15 cellular contexts compared by ENCODE assay signal in genomic region chr16:84996365-84996764, GRCh38. TPM values are rescaled to one million over a fixed set of nuclear protein-coding genes. Genes with fewer than 3 reads are reported as not detected.
DNase-seq lines count a peak whose midpoint lies in the region; ATAC-seq and TF ChIP-seq lines count a peak whose summit lies in the region.
"Had no signal": no experiment of that assay in that cellular context is flagged by ENCODE, and none has a peak within 500 bp of the region (broad histone marks: within the 10 kb centered on the region; RNA-seq: fewer than 3 reads in every experiment).

No MANE protein-coding gene starts in this region.

- DNase-seq in CD4-positive, alpha-beta memory T cell = no peak
- DNase-seq in WTC11 (ENCODE audit: low spot score) = no peak
- DNase-seq in hepatocyte (ENCODE audit: low spot score) = no peak
- DNase-seq in erythroblast (lab: John Stamatoyannopoulos, UW) = no peak
- no peak for DNase-seq in activated effector memory CD4-positive, alpha-beta T cell treated with anti-CD3 and anti-CD28 coated beads, Interleukin-2, amount 50 U/mL, for 16 hours
- DNase-seq in midbrain (lab: John Stamatoyannopoulos, UW) = no peak
- DNase-seq: activated CD8-positive, alpha-beta memory T cell treated with anti-CD3 and anti-CD28 coated beads, Interleukin-2, amount 50 U/mL, for 48 hours; adrenal gland; C1 segment of cervical spinal cord; NCI-H146; NCI-H524; stimulated activated naive CD8-positive, alpha-beta T cell treated with anti-CD3 and anti-CD28 coated beads, Interleukin-15, Interleukin-2, amounts not matched to agents 100 U/mL and 50 U/mL, for 24 hours had no signal

- ATAC-seq in WTC11 (no peak), GM21526 (IDR thresholded peaks at IDR 0.05; ENCODE audit: low FRiP score, unreplicated experiment) (no peak)
- ATAC-seq in stimulated activated memory B cell treated with anti-CD40 and anti-IgM and Interleukin-4, amounts not matched to agents 10 μg/mL and 1 μg/mL and 100 μg/mL, for 72 hours = no peak
- ATAC-seq: stimulated activated naive CD8-positive, alpha-beta T cell treated with anti-CD3 and anti-CD28 coated beads, Interleukin-15, Interleukin-2, amounts not matched to agents 100 U/mL and 50 U/mL, for 24 hours had no signal

- H3K9me3 Mint-ChIP-seq in CD4-positive, alpha-beta memory T cell = peaks cover 0 to 2% (median 0%) of the 10 kb centered on the region in 8 donors
- no peaks in the 10 kb centered on the region for H3K9me3 Mint-ChIP-seq in WTC11
- no peaks in the 10 kb centered on the region for H3K9me3 Mint-ChIP-seq in stimulated activated memory B cell treated with anti-CD40 and anti-IgM and Interleukin-4, amounts not matched to agents 10 μg/mL and 1 μg/mL and 100 μg/mL, for 72 hours

- intact Hi-C loops in CD4-positive, alpha-beta memory T cell (cut with micrococcal nuclease) = no loop called here

- H3K36me3 Mint-ChIP-seq in CD4-positive, alpha-beta memory T cell = peaks cover 25 to 37% of the 10 kb centered on the region in 2 donors
- H3K36me3 Mint-ChIP-seq in WTC11 = peaks cover 32% of the 10 kb centered on the region
- H3K36me3 Mint-ChIP-seq in stimulated activated memory B cell treated with anti-CD40 and anti-IgM and Interleukin-4, amounts not matched to agents 10 μg/mL and 1 μg/mL and 100 μg/mL, for 72 hours = peaks cover 44% of the 10 kb centered on the region

- CTCF ChIA-PET in CD4-positive, alpha-beta memory T cell (lab: Charles Lee; ENCODE audit: partially characterized antibody) = interaction anchor here (1.0 to 1.8 kb wide), 3 partner anchors 15 to 90 kb away, joined by 3 to 6 read pairs (median 4); partner anchors contain the start of gene ZDHHC7
- CTCF ChIA-PET in WTC11 (lab: Charles Lee) = interaction anchor here (1.4 kb wide), 1 partner anchor 90 kb away, joined by 7 read pairs; no protein-coding TSS in a partner anchor

- no peak for TF ChIP-seq CTCF in WTC11 (IDR thresholded peaks at IDR 0.05)
- TF ChIP-seq CTCF in hepatocyte (IDR thresholded peaks at IDR 0.05; ENCODE audit: poor library complexity) = no peak

- no peak overlapping the region for H3K4me3 ChIP-seq in CD4-positive, alpha-beta memory T cell (ENCODE audit: low read length in 2 of 2)
- H3K4me3 ChIP-seq in hepatocyte = no peak overlapping the region
- H3K4me3 ChIP-seq: adrenal gland, skin epidermis had no signal

- 96% methylated on average over 11 of the region's 11 CpGs for WGBS in hepatocyte (ENCODE audit: low lambda C conversion rate, missing lambda C conversion rate)

- no peak overlapping the region for H3K4me3 Mint-ChIP-seq in CD4-positive, alpha-beta memory T cell
- no peak overlapping the region for H3K4me3 Mint-ChIP-seq in WTC11
- H3K4me3 Mint-ChIP-seq in stimulated activated memory B cell treated with anti-CD40 and anti-IgM and Interleukin-4, amounts not matched to agents 10 μg/mL and 1 μg/mL and 100 μg/mL, for 72 hours = no peak overlapping the region

- peaks cover 17 to 32% (median 26%) of the 10 kb centered on the region in 4 donors for H3K4me1 Mint-ChIP-seq in CD4-positive, alpha-beta memory T cell
- peaks cover 7% of the 10 kb centered on the region; the same call in 1 of the 2 replicates for H3K4me1 Mint-ChIP-seq in WTC11
- peaks cover 23% of the 10 kb centered on the region for H3K4me1 Mint-ChIP-seq in stimulated activated memory B cell treated with anti-CD40 and anti-IgM and Interleukin-4, amounts not matched to agents 10 μg/mL and 1 μg/mL and 100 μg/mL, for 72 hours

- peak overlapping the region in 4 of 7 donors; percentile 36 to 89 (median 65) for H3K27ac Mint-ChIP-seq in CD4-positive, alpha-beta memory T cell
- peak overlapping the region; percentile 9; the same call in 1 of the 2 replicates for H3K27ac Mint-ChIP-seq in WTC11
- peak overlapping the region; percentile 12 for H3K27ac Mint-ChIP-seq in stimulated activated memory B cell treated with anti-CD40 and anti-IgM and Interleukin-4, amounts not matched to agents 10 μg/mL and 1 μg/mL and 100 μg/mL, for 72 hours

- peaks cover 9% of the 10 kb centered on the region for H4K20me1 ChIP-seq in hepatocyte (ENCODE audit: insufficient read depth, poor library complexity, severe bottlenecking)

- H3K27me3 ChIP-seq in CD4-positive, alpha-beta memory T cell (ENCODE audit: insufficient read depth, low read length) = no peaks in the 10 kb centered on the region
- no peaks in the 10 kb centered on the region for H3K27me3 ChIP-seq in hepatocyte
- H3K27me3 ChIP-seq: adrenal gland had no signal

- H3K4me1 ChIP-seq in CD4-positive, alpha-beta memory T cell (ENCODE audit: insufficient read depth, low read length) = peaks cover 13% of the 10 kb centered on the region
- peaks cover 63% of the 10 kb centered on the region for H3K4me1 ChIP-seq in hepatocyte (ENCODE audit: insufficient read depth)

- POLR2A ChIA-PET in CD4-positive, alpha-beta memory T cell (lab: Charles Lee; ENCODE audit: partially characterized antibody) = interaction anchor here (0.6 kb wide), 2 partner anchors 9 to 60 kb away, joined by 3 read pairs; no protein-coding TSS in a partner anchor
- POLR2A ChIA-PET in WTC11 (lab: Charles Lee) = no interaction called here

- H3K27me3 Mint-ChIP-seq in CD4-positive, alpha-beta memory T cell = no peaks in the 10 kb centered on the region
- no peaks in the 10 kb centered on the region for H3K27me3 Mint-ChIP-seq in WTC11 (ENCODE audit: low read depth)
- H3K27me3 Mint-ChIP-seq in stimulated activated memory B cell treated with anti-CD40 and anti-IgM and Interleukin-4, amounts not matched to agents 10 μg/mL and 1 μg/mL and 100 μg/mL, for 72 hours = no peaks in the 10 kb centered on the region

- H3K9me3 ChIP-seq in CD4-positive, alpha-beta memory T cell (ENCODE audit: control insufficient read depth in 1 of 2, low read length in 2 of 2) = no peaks in the 10 kb centered on the region
- no peaks in the 10 kb centered on the region for H3K9me3 ChIP-seq in hepatocyte (ENCODE audit: low read depth)
- H3K9me3 ChIP-seq: adrenal gland had no signal

- no peak overlapping the region for H3K4me2 ChIP-seq in hepatocyte

- peaks cover 82% of the 10 kb centered on the region for H3K79me2 ChIP-seq in hepatocyte

- no peaks in the 10 kb centered on the region for H3K9me2 ChIP-seq in hepatocyte (replicated peaks; ENCODE audit: insufficient read depth)

- peaks cover 29% of the 10 kb centered on the region for H3K36me3 ChIP-seq in CD4-positive, alpha-beta memory T cell (ENCODE audit: insufficient read depth, low read length)
- H3K36me3 ChIP-seq in hepatocyte (replicated peaks; ENCODE audit: insufficient read depth, low read depth) = no peaks in the 10 kb centered on the region

- H3K27ac ChIP-seq in CD4-positive, alpha-beta memory T cell (ENCODE audit: low read depth, low read length) = no peak overlapping the region
- peak overlapping the region; percentile 98 for H3K27ac ChIP-seq in hepatocyte

- H2AFZ ChIP-seq in hepatocyte = no peak overlapping the region

- TF ChIP-seq POLR2A in erythroblast (IDR thresholded peaks at IDR 0.05; ENCODE audit: low read length) = no peak

TF ChIP-seq in WTC11, 78 proteins besides CTCF, POLR2A, EP300 and RAD21 (continues in another document):
- TF ChIP-seq E2F1 (CRISPR knock-in tag; IDR thresholded peaks at IDR 0.05) = no peak
- TF ChIP-seq E2F5 (CRISPR knock-in tag; IDR thresholded peaks at IDR 0.05) = no peak
- no peak for TF ChIP-seq FOXP4 (CRISPR knock-in tag; IDR thresholded peaks at IDR 0.05)
- TF ChIP-seq NFE2L1 (CRISPR knock-in tag; IDR thresholded peaks at IDR 0.05) = no peak
- no peak for TF ChIP-seq ZNF121 (CRISPR knock-in tag; IDR thresholded peaks at IDR 0.05)
- no peak for TF ChIP-seq ELF4 (CRISPR knock-in tag; IDR thresholded peaks at IDR 0.05; ENCODE audit: low read depth)
- TF ChIP-seq GTF2I (CRISPR knock-in tag; conservative IDR thresholded peaks at IDR 0.05) = no peak
- TF ChIP-seq SMAD4 (CRISPR knock-in tag; IDR thresholded peaks at IDR 0.05) = no peak
- no peak for TF ChIP-seq EMX1 (CRISPR knock-in tag; IDR thresholded peaks at IDR 0.05)

RNA-seq across cellular contexts. Expression of gene ZDHHC7, which starts 15.0 kb away (rescaled TPM):
- total RNA-seq in CD4-positive, alpha-beta memory T cell = 10 to 100 TPM; 33.8 to 35.6 TPM
- 10 to 100 TPM; 27.1 to 40.2 TPM for polyA plus RNA-seq in CD4-positive, alpha-beta memory T cell
- total RNA-seq in WTC11 (2021) (35.7 to 38.7 TPM (median 38.1 TPM) in 3 replicates), hepatocyte (59.2 and 65.2 TPM in 2 replicates)
- polyA plus RNA-seq in hepatocyte = 50.0 and 51.4 TPM in 2 replicates

RNA-seq across cellular contexts. Expression of gene KIAA0513, which starts 31.2 kb away (rescaled TPM):
- total RNA-seq in CD4-positive, alpha-beta memory T cell = 10 to 100 TPM; 17.7 to 19.0 TPM
- polyA plus RNA-seq in CD4-positive, alpha-beta memory T cell = 10 to 100 TPM in 1 of 2 donors, 1 to 10 TPM in 1; 1.3 to 11.8 TPM
- total RNA-seq in WTC11 (2021) = 6.4 to 7.8 TPM (median 7.3 TPM) in 3 replicates
- 6.9 and 14.9 TPM in 2 replicates for total RNA-seq in hepatocyte
- 8.1 and 10.1 TPM in 2 replicates for polyA plus RNA-seq in hepatocyte

Comparison
In these comparisons a context has a peak if more than half of its experiments do, and no peak if none do; other contexts are left out.
1. H3K27ac Mint-ChIP-seq: peak in every context shown above with its lines; median percentile 65 in CD4-positive, alpha-beta memory T cell; 12 in stimulated activated memory B cell treated with anti-CD40 and anti-IgM and Interleukin-4, amounts not matched to agents 10 μg/mL and 1 μg/mL and 100 μg/mL, for 72 hours; 9 in WTC11.